Comparison of ENCODE assay signal across 26 cellular contexts in genomic region chr14:80475074-80475473, GRCh38.
DNase-seq lines count a peak whose midpoint lies in the region; ATAC-seq, FAIRE-seq and TF ChIP-seq lines count a peak whose summit lies in the region.
"Had no signal": no experiment of that assay in that cellular context is flagged by ENCODE, and none has a peak within 500 bp of the region (broad histone marks: within the 10 kb centered on the region; RNA-seq: fewer than 3 reads in every experiment).

No MANE protein-coding gene starts in this region.

- peaks cover 12% of the 10 kb centered on the region for H3K9me3 Mint-ChIP-seq in astrocyte (ENCODE audit: unreplicated experiment)

- no peak for ATAC-seq in stimulated activated naive CD8-positive, alpha-beta T cell treated with anti-CD3 and anti-CD28 coated beads, Interleukin-15, Interleukin-2, amounts not matched to agents 100 U/mL and 50 U/mL, for 24 hours
- ATAC-seq: GM12878, right cardiac atrium had no signal

- H3K27ac ChIP-seq in astrocyte (ENCODE audit: low read depth, low read length) (no peak overlapping the region), OCI-LY7 (ENCODE audit: low read depth, low read length, poor library complexity, severe bottlenecking) (no peak overlapping the region), dorsolateral prefrontal cortex (no peak overlapping the region)
- H3K27ac ChIP-seq: coronary artery, RWPE1 had no signal

- BruUV-seq in OCI-LY7 (replicated peaks; lab: Mats Ljungman, UMichigan), result no TSS peak

- H3K27me3 ChIP-seq in astrocyte (ENCODE audit: insufficient read depth, low read length) (no peaks in the 10 kb centered on the region), dorsolateral prefrontal cortex (no peaks in the 10 kb centered on the region)

- no peaks in the 10 kb centered on the region for H3K4me1 ChIP-seq in astrocyte (ENCODE audit: insufficient read depth, low read length)
- H3K4me1 ChIP-seq in OCI-LY7 (ENCODE audit: insufficient read depth, low read length, poor library complexity, severe bottlenecking), result no peaks in the 10 kb centered on the region

- H4K20me1 ChIP-seq in astrocyte (ENCODE audit: insufficient read depth, low read length) (no peaks in the 10 kb centered on the region), OCI-LY7 (ENCODE audit: insufficient read depth, low read length) (no peaks in the 10 kb centered on the region)

- CTCF ChIA-PET in OCI-LY7 (lab: Charles Lee; ENCODE audit: unreplicated experiment), result no interaction called here

- DNase-seq in AG08395 (ENCODE audit: low spot score), result peak; percentile 63
- DNase-seq in HCEC 1CT, result peak; percentile 69
- peak; percentile 59 for DNase-seq in astrocyte (ENCODE audit: low read depth)
- DNase-seq in foreskin fibroblast, result peak; percentile 34 to 59
- no peak for DNase-seq in OCI-LY7 (ENCODE audit: low spot score)
- DNase-seq in AML-193 (lab: John Stamatoyannopoulos, UW), result no peak
- DNase-seq in dorsolateral prefrontal cortex, result no peak
- no peak for DNase-seq in stimulated activated naive CD8-positive, alpha-beta T cell treated with anti-CD3 and anti-CD28 coated beads, Interleukin-15, Interleukin-2, amounts not matched to agents 100 U/mL and 50 U/mL, for 24 hours
- DNase-seq: activated CD4-positive, CD25-positive, alpha-beta regulatory T cell treated with anti-CD3 and anti-CD28 coated beads, Interleukin-2, amount 50 U/mL, for 72 hours; activated naive CD4-positive, alpha-beta T cell treated with anti-CD3 and anti-CD28 coated beads, Interleukin-2, amount 50 U/mL, for 16 hours; activated T-cell treated with anti-CD3 and anti-CD28 coated beads, Interleukin-2, amount 50 U/mL, for 48 hours; GDM1; GOT3; naive B cell; NCI-H1417; NCI-H510A treated with DMSO at 0.1 percent for 48 hours; occipital lobe; right cardiac atrium; stimulated activated CD4-positive, alpha-beta T cell treated with anti-CD3 and anti-CD28 coated beads, Interleukin-15, amount 100 ng/mL, for 24 hours had no signal

- POLR2A ChIA-PET in OCI-LY7 (lab: Charles Lee), result no interaction called here

- no peaks in the 10 kb centered on the region for H3K27me3 Mint-ChIP-seq in astrocyte (ENCODE audit: low read depth, unreplicated experiment)
- H3K27me3 Mint-ChIP-seq: memory B cell, naive B cell had no signal

- H3K4me3 ChIP-seq in astrocyte (ENCODE audit: insufficient read depth, low read depth, low read length) (no peak overlapping the region), foreskin fibroblast (ENCODE audit: low read depth in 1 of 2, low read length in 2 of 2) (no peak overlapping the region), OCI-LY7 (ENCODE audit: low read depth, low read length, poor library complexity, severe bottlenecking) (no peak overlapping the region), dorsolateral prefrontal cortex (no peak overlapping the region)
- H3K4me3 ChIP-seq: coronary artery, GM12878 had no signal

- H3K9me3 ChIP-seq in astrocyte (ENCODE audit: insufficient read depth, low read depth, low read length) (peaks cover 5% of the 10 kb centered on the region), OCI-LY7 (ENCODE audit: low read length) (peaks cover 6% of the 10 kb centered on the region; the same call in 1 of the 2 replicates)

- intact Hi-C loops in OCI-LY7 (cut with micrococcal nuclease; ENCODE audit: unreplicated experiment), result no loop called here
- intact Hi-C loops in dorsolateral prefrontal cortex (cut with DNase I), result no loop called here

- TF ChIP-seq CTCF in astrocyte (IDR thresholded peaks at IDR 0.05; ENCODE audit: insufficient read depth, low read depth, low read length) (no peak), foreskin fibroblast (IDR thresholded peaks at IDR 0.05; ENCODE audit: low read depth, low read length) (no peak), OCI-LY7 (conservative IDR thresholded peaks at IDR 0.05; ENCODE audit: low read length) (no peak), dorsolateral prefrontal cortex (IDR thresholded peaks at IDR 0.05 in 54 of 56, conservative IDR thresholded peaks at IDR 0.05 in 2 of 56; ENCODE audit: low read depth in 1 of 56, partially characterized antibody in 56 of 56) (no peak)

- H3K36me3 ChIP-seq in astrocyte (ENCODE audit: insufficient read depth, low read length) (no peaks in the 10 kb centered on the region), OCI-LY7 (ENCODE audit: insufficient read depth, low read length) (no peaks in the 10 kb centered on the region; the same call in 1 of the 2 replicates)

- H3K36me3 Mint-ChIP-seq in astrocyte (ENCODE audit: low read depth, unreplicated experiment), result peaks cover 4% of the 10 kb centered on the region

- no peak overlapping the region for H2AFZ ChIP-seq in astrocyte (ENCODE audit: low read depth, low read length)
- H2AFZ ChIP-seq in OCI-LY7 (ENCODE audit: low read length), result no peak overlapping the region

- peaks cover 7% of the 10 kb centered on the region for H3K4me1 Mint-ChIP-seq in astrocyte (ENCODE audit: low read depth, unreplicated experiment)
- H3K4me1 Mint-ChIP-seq: CD14-positive monocyte, memory B cell, naive B cell had no signal

- H3K9ac ChIP-seq in astrocyte (ENCODE audit: low read length), result no peak overlapping the region

- no peaks in the 10 kb centered on the region for H3K9me2 ChIP-seq in OCI-LY7 (ENCODE audit: insufficient read depth, low read length)

- H3K4me2 ChIP-seq in astrocyte (ENCODE audit: low read length) (peak overlapping the region; percentile 9), OCI-LY7 (ENCODE audit: low read length) (no peak overlapping the region)

- FAIRE-seq in astrocyte (lab: Jason Lieb, UNC), result no peak
- FAIRE-seq: A204.1, GM12878, urothelium cell line had no signal

- no peak overlapping the region for H3K27ac Mint-ChIP-seq in astrocyte (ENCODE audit: unreplicated experiment)
- H3K27ac Mint-ChIP-seq: CD14-positive monocyte, memory B cell, naive B cell had no signal

- no peak overlapping the region for H3K4me3 Mint-ChIP-seq in astrocyte (ENCODE audit: unreplicated experiment)
- H3K4me3 Mint-ChIP-seq: CD14-positive monocyte, memory B cell, naive B cell had no signal

- no peaks in the 10 kb centered on the region for H3K79me2 ChIP-seq in astrocyte (ENCODE audit: insufficient read depth, low read length)
- H3K79me2 ChIP-seq in OCI-LY7 (ENCODE audit: insufficient read depth, low read depth, low read length), result no peaks in the 10 kb centered on the region

Comparison
In these comparisons a context has a peak if more than half of its experiments do, and no peak if none do; other contexts are left out.
1. DNase-seq: peak in AG08395 (single experiment), HCEC 1CT (single experiment), astrocyte (single experiment) and foreskin fibroblast (2 of 2); none in OCI-LY7 (single experiment), AML-193 (0 of 2), dorsolateral prefrontal cortex (0 of 10) and stimulated activated naive CD8-positive, alpha-beta T cell treated with anti-CD3 and anti-CD28 coated beads, Interleukin-15, Interleukin-2, amounts not matched to agents 100 U/mL and 50 U/mL, for 24 hours (single experiment).